Comparison of ENCODE assay signal across 9 cellular contexts in the genomic region with DNA sequence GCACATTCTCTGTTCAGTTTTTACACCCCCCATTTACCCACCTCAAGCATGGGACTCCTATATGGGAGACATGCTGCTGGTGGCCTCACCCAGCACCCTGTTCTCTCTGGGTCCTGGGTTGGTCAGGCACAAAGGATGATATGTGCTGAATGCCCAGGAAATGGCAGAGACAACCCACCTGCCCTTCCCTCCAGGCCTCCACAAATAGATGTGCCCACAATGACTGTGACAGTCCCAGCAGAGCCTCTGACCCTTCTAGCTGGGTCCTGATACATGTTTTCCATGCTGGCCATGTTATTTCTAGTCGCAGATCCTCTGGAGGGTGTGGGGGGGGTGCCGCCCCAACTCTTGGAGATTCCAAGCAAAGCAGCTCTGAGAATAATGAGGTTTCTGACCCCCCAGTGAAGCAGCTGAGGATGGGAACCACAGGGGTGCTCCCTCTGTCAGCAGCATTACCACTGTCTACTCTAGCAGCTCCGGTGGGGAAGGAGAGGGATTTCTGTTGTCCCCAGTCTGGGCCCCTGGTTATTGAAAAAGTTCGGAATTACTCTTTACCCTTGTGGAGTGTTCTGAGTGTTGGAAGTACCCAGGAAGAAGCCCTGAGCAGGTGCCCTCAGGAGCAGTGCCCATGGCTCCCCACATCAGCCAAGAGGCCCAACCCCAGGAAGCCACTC. TPM values are rescaled to one million over a fixed set of nuclear protein-coding genes. Genes with fewer than 3 reads are reported as not detected.
A peak's percentile ranks its signal among the peaks of the same experiment; 100 is the strongest.
DNase-seq lines count a peak whose midpoint lies in the region; ATAC-seq, FAIRE-seq and TF ChIP-seq lines count a peak whose summit lies in the region.
"Had no signal": no experiment of that assay in that cellular context is flagged by ENCODE, and none has a peak within 500 bp of the region (broad histone marks: within the 10 kb centered on the region; RNA-seq: fewer than 3 reads in every experiment).

No MANE protein-coding gene starts in this region.

- BruUV-seq in A673 (replicated peaks; lab: Mats Ljungman, UMichigan), result no TSS peak
- BruUV-seq in Panc1 (replicated peaks; lab: Mats Ljungman, UMichigan), result no TSS peak

- TF ChIP-seq CTCF in A673 (conservative IDR thresholded peaks at IDR 0.05; ENCODE audit: low read depth, low read length) (no peak), Panc1 (IDR thresholded peaks at IDR 0.05) (no peak)

- peaks cover 14% of the 10 kb centered on the region for H3K4me1 ChIP-seq in A673 (ENCODE audit: insufficient read depth, low read length, poor library complexity, severe bottlenecking)
- peaks cover 51% of the 10 kb centered on the region for H3K4me1 ChIP-seq in Panc1 (ENCODE audit: control insufficient read depth, insufficient read depth, low read length)

- no peak for DNase-seq in A673 (ENCODE audit: low spot score)
- DNase-seq in Panc1 (ENCODE audit: low read depth, low spot score), result no peak
- DNase-seq in frontal cortex (ENCODE audit: low spot score in 2 of 2), result no peak
- DNase-seq in H7, result no peak
- no peak for DNase-seq in NCI-H526 (lab: John Stamatoyannopoulos, UW)
- DNase-seq: T-cell had no signal

- H3K27ac ChIP-seq in A673 (ENCODE audit: low read depth, low read length, poor library complexity, severe bottlenecking), result peak overlapping the region; percentile 75
- peak overlapping the region; percentile 81 for H3K27ac ChIP-seq in Panc1 (ENCODE audit: low read length)
- peak overlapping the region; percentile 64 for H3K27ac ChIP-seq in layer of hippocampus (ENCODE audit: low read depth, low read length)

- intact Hi-C loops in A673 (cut with micrococcal nuclease; ENCODE audit: unreplicated experiment), result no loop called here
- intact Hi-C loops in Panc1 (cut with micrococcal nuclease; ENCODE audit: unreplicated experiment), result no loop called here

- H3K4me3 ChIP-seq in A673 (ENCODE audit: low read depth, low read length, poor library complexity, severe bottlenecking) (no peak overlapping the region), Panc1 (ENCODE audit: low read depth in 2 of 2, low read length in 2 of 2) (no peak overlapping the region), H7 (ENCODE audit: insufficient read depth, low read depth, low read length) (no peak overlapping the region)

- H3K36me3 ChIP-seq in A673 (ENCODE audit: insufficient read depth, low read length, poor library complexity, severe bottlenecking), result peaks cover 32% of the 10 kb centered on the region
- peaks cover 11% of the 10 kb centered on the region; the same call in 1 of the 2 replicates for H3K36me3 ChIP-seq in Panc1 (ENCODE audit: control insufficient read depth, insufficient read depth, low read length)
- peaks cover 25% of the 10 kb centered on the region for H3K36me3 ChIP-seq in H7 (replicated peaks; ENCODE audit: control insufficient read depth, insufficient read depth, low read length)

- H3K9me3 ChIP-seq in A673 (ENCODE audit: low read depth, low read length, poor library complexity, severe bottlenecking) (no peaks in the 10 kb centered on the region), Panc1 (ENCODE audit: control insufficient read depth, insufficient read depth, low read depth, low read length) (no peaks in the 10 kb centered on the region)

- POLR2A ChIA-PET in A673 (lab: Charles Lee; ENCODE audit: low non-redundant PET), result no interaction called here
- POLR2A ChIA-PET in Panc1 (lab: Charles Lee), result interaction anchor here (0.5 kb wide), 1 partner anchor 615 kb away, joined by 11 read pairs; no protein-coding TSS in a partner anchor

- CTCF ChIA-PET in A673 (lab: Charles Lee), result no interaction called here
- CTCF ChIA-PET in Panc1 (lab: Charles Lee), result no interaction called here

- H3K27me3 ChIP-seq in A673 (replicated peaks; ENCODE audit: insufficient read depth, low read depth, low read length, poor library complexity) (no peaks in the 10 kb centered on the region), Panc1 (ENCODE audit: control insufficient read depth, insufficient read depth, low read length) (no peaks in the 10 kb centered on the region), layer of hippocampus (ENCODE audit: control insufficient read depth, insufficient read depth, low read length) (no peaks in the 10 kb centered on the region), H7 (ENCODE audit: control insufficient read depth, insufficient read depth, low read length) (no peaks in the 10 kb centered on the region)

- in situ Hi-C loops in Panc1 (cut with HindIII; ENCODE audit: low pct_unique_long_range_greater_than_20kb, low sequenced_read_pairs), result no loop called here

- FAIRE-seq in frontal cortex (lab: Jason Lieb, UNC), result no peak

- peak; percentile 8; the same call in 1 of the 2 replicates for ATAC-seq in Panc1
- ATAC-seq: T-cell had no signal

RNA-seq across cellular contexts. Expression of a gene that starts 1.2 kb away (rescaled TPM):
- total RNA-seq in A673 (2021) (15.6 and 22.4 TPM in 2 replicates), Panc1 (2021; ENCODE audit: unreplicated experiment) (10.8 TPM), frontal cortex (34.2 TPM)
- polyA plus RNA-seq in Panc1 (2012; ENCODE audit: insufficient read length), result 20.9 TPM
- total RNA-seq in H7 (2014; rRNA removed; shearing (Covaris generic)), result 56.0 and 57.8 TPM in 2 replicates

RNA-seq across cellular contexts. Expression of a gene that starts 6.3 kb away (rescaled TPM):
- 7.2 and 7.9 TPM in 2 replicates for total RNA-seq in A673 (2021)
- 4.4 TPM for total RNA-seq in Panc1 (2021; ENCODE audit: unreplicated experiment)
- 3.1 TPM for polyA plus RNA-seq in Panc1 (2012; ENCODE audit: insufficient read length)
- total RNA-seq in frontal cortex, result 3.3 TPM
- total RNA-seq in H7 (2014; rRNA removed; shearing (Covaris generic)), result 8.3 and 8.7 TPM in 2 replicates

RNA-seq across cellular contexts. Expression of a gene that starts 9.7 kb away (rescaled TPM):
- total RNA-seq in A673 (2021), result not detected in 2 replicates
- total RNA-seq in Panc1 (2021; ENCODE audit: unreplicated experiment), result not detected
- polyA plus RNA-seq in Panc1 (2012; ENCODE audit: insufficient read length), result not detected
- not detected for total RNA-seq in frontal cortex
- total RNA-seq in H7 (2014; rRNA removed; shearing (Covaris generic)), result not detected in 2 replicates
- total RNA-seq: fibroblast of villous mesenchyme, urinary bladder had no signal
- polyA plus RNA-seq: urinary bladder had no signal

RNA-seq across cellular contexts. Expression of a gene that starts 19.7 kb away (rescaled TPM):
- total RNA-seq in A673 (2021) (62.3 and 62.7 TPM in 2 replicates), Panc1 (2021; ENCODE audit: unreplicated experiment) (115 TPM), frontal cortex (20.4 TPM)
- 52.8 TPM for polyA plus RNA-seq in Panc1 (2012; ENCODE audit: insufficient read length)
- total RNA-seq in H7 (2014; rRNA removed; shearing (Covaris generic)), result 70.2 and 77.3 TPM in 2 replicates

RNA-seq across cellular contexts. Expression of a gene that starts 23.0 kb away (rescaled TPM):
- 15.4 TPM in 2 replicates for total RNA-seq in A673 (2021)
- total RNA-seq in Panc1 (2021; ENCODE audit: unreplicated experiment), result 23.3 TPM
- polyA plus RNA-seq in Panc1 (2012; ENCODE audit: insufficient read length), result 18.4 TPM
- 12.2 TPM for total RNA-seq in frontal cortex
- total RNA-seq in H7 (2014; rRNA removed; shearing (Covaris generic)), result 11.8 and 16.3 TPM in 2 replicates
